20 cellular contexts compared by ENCODE assay signal in the genomic region with DNA sequence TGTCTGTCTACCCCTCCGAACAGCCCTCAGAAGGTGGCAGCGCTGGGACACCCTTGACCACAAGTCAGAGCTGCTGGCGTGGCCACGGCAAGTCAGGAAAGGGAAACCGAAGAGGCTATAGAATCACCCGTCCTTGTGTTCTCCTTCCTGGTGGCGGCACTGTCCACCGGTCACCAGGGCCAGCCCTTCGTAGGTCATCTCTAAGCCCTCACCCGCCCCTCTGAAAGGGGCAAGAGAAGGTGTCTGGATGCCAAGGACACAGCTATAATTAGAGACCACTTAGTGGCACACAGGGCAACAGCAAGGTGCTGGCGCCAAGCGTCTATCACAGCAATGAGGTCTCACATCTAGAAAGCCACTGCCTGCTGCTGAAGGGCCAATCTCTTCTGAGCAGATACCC.
"Had no signal": no experiment of that assay in that cellular context is flagged by ENCODE, and none has a peak within 500 bp of the region (broad histone marks: within the 10 kb centered on the region; RNA-seq: fewer than 3 reads in every experiment).

No MANE protein-coding gene starts in this region.

- H3K9me3 ChIP-seq: esophagus squamous epithelium, lower lobe of right lung, testis had no signal

- H3K4me3 ChIP-seq: coronary artery, esophagus squamous epithelium, left lung, lower lobe of right lung, sigmoid colon, testis, tibial artery had no signal

- DNase-seq: dermis blood vessel endothelial cell; effector memory CD4-positive, alpha-beta T cell; erythroblast; esophagus squamous epithelium; foreskin melanocyte; glutamatergic neuron; left lung; lower lobe of right lung; naive B cell; sigmoid colon; stimulated activated CD4-positive, alpha-beta T cell treated with anti-CD3 and anti-CD28 coated beads, Interleukin-2, amount 100 ng/mL, for 24 hours; stimulated activated CD4-positive, alpha-beta T cell treated with anti-CD3 and anti-CD28 coated beads, Interleukin-4, amount 100 ng/mL, for 24 hours; stimulated activated naive CD8-positive, alpha-beta T cell treated with anti-CD3 and anti-CD28 coated beads, Interleukin-15, Interleukin-2, amounts not matched to agents 100 U/mL and 50 U/mL, for 24 hours; substantia nigra; testis; tibial artery had no signal

- H3K27me3 ChIP-seq: sigmoid colon, testis had no signal

- H3K4me1 ChIP-seq: esophagus squamous epithelium, left lung, lower lobe of right lung, parathyroid adenoma, sigmoid colon, testis, tibial artery had no signal

- ATAC-seq: left lung; lower lobe of right lung; natural killer cell treated with Interleukin-12 subunit alpha and Interleukin-12 subunit beta and Interleukin-15 and Interleukin-18, amount 100 ng/mL, for 72 hours; stimulated activated memory B cell treated with anti-CD40 and anti-IgM and Interleukin-4, amounts not matched to agents 10 μg/mL and 1 μg/mL and 100 μg/mL, for 72 hours; stimulated activated naive CD8-positive, alpha-beta T cell treated with anti-CD3 and anti-CD28 coated beads, Interleukin-15, Interleukin-2, amounts not matched to agents 100 U/mL and 50 U/mL, for 24 hours had no signal

- H3K27ac ChIP-seq: coronary artery, esophagus squamous epithelium, left lung, lower lobe of right lung, parathyroid adenoma, sigmoid colon, testis, tibial artery had no signal
